ENCODE assay signal across 22 cellular contexts in genomic region chr4:175087156-175087555, GRCh38.
"Had no signal": no experiment of that assay in that cellular context is flagged by ENCODE, and none has a peak within 500 bp of the region (broad histone marks: within the 10 kb centered on the region; RNA-seq: fewer than 3 reads in every experiment).

No MANE protein-coding gene starts in this region.

- DNase-seq: KBM-7, MG63, NCI-H1092, NCI-H1105 treated with DMSO at 0.1 percent for 48 hours, NCI-H1417 treated with DMSO at 0.1 percent for 48 hours, NCI-H146, NCI-H1694 treated with DMSO at 0.1 percent for 48 hours, NCI-H1930, NCI-H2081, NCI-H2171, NCI-H226, NCI-H446, NCI-H510A treated with DMSO at 0.1 percent for 48 hours, NCI-H526, NCI-H748 treated with DMSO at 0.1 percent for 48 hours, OCI-M1, PC-9, Peyer's patch, SHP77 treated with DMSO at 0.1 percent for 48 hours, SJCRH30 had no signal

- H3K27me3 ChIP-seq: MG63, Peyer's patch, SJCRH30 had no signal

- ATAC-seq: Right ventricle myocardium inferior, SK-N-SH treated with all-trans-retinoic acid at 6 μM for 48 hours had no signal

- H3K4me1 ChIP-seq: Peyer's patch, SJCRH30 had no signal

- H3K4me3 ChIP-seq: MG63, PC-9, Peyer's patch, SJCRH30 had no signal

- H2AFZ ChIP-seq: PC-9 had no signal

- H3K36me3 ChIP-seq: MG63, Peyer's patch, SJCRH30 had no signal

- H3K27ac ChIP-seq: PC-9, Peyer's patch, SJCRH30 had no signal

- H3K9me3 ChIP-seq: MG63, SJCRH30 had no signal

- H3K4me2 ChIP-seq: PC-9 had no signal
